9 cellular contexts compared by ENCODE assay signal in genomic region chr22:37501610-37502341, GRCh38. TPM values are rescaled to one million over a fixed set of nuclear protein-coding genes. Genes with fewer than 3 reads are reported as not detected.
DNase-seq lines count a peak whose midpoint lies in the region; ATAC-seq lines count a peak whose summit lies in the region.
"Had no signal": no experiment of that assay in that cellular context is flagged by ENCODE, and none has a peak within 500 bp of the region (broad histone marks: within the 10 kb centered on the region; RNA-seq: fewer than 3 reads in every experiment).

No MANE protein-coding gene starts in this region.

- no peaks in the 10 kb centered on the region for H3K9me2 ChIP-seq in Karpas-422 (replicated peaks; ENCODE audit: insufficient read depth, low read length)

- H3K4me2 ChIP-seq in Karpas-422 (ENCODE audit: low read depth, low read length, poor library complexity, severe bottlenecking), result no peak overlapping the region

- H3K9me3 Mint-ChIP-seq in CD4-positive, CD25-positive, alpha-beta regulatory T cell, result no peaks in the 10 kb centered on the region
- no peaks in the 10 kb centered on the region for H3K9me3 Mint-ChIP-seq in naive thymus-derived CD8-positive, alpha-beta T cell

- no peaks in the 10 kb centered on the region for H3K79me2 ChIP-seq in Karpas-422 (ENCODE audit: low read length)

- intact Hi-C loops in head of caudate nucleus (cut with DNase I), result no loop called here

- H3K4me1 Mint-ChIP-seq in CD4-positive, CD25-positive, alpha-beta regulatory T cell, result peaks cover 0 to 32% (median 7%) of the 10 kb centered on the region in 4 donors
- peaks cover 22 to 31% (median 28%) of the 10 kb centered on the region in 4 donors for H3K4me1 Mint-ChIP-seq in naive thymus-derived CD8-positive, alpha-beta T cell

- H3K27ac Mint-ChIP-seq in CD4-positive, CD25-positive, alpha-beta regulatory T cell, result peak overlapping the region; percentile 39 to 74 (median 51)
- peak overlapping the region in 7 of 10 donors; percentile 40 to 84 (median 69) for H3K27ac Mint-ChIP-seq in naive thymus-derived CD8-positive, alpha-beta T cell

- H3K36me3 Mint-ChIP-seq in CD4-positive, CD25-positive, alpha-beta regulatory T cell, result no peaks in the 10 kb centered on the region
- peaks cover 0 to 1% (median 0%) of the 10 kb centered on the region in 3 donors for H3K36me3 Mint-ChIP-seq in naive thymus-derived CD8-positive, alpha-beta T cell

- no peak for DNase-seq in CD4-positive, CD25-positive, alpha-beta regulatory T cell
- DNase-seq in NCI-H2196 treated with DMSO at 0.1 percent for 48 hours (lab: John Stamatoyannopoulos, UW; ENCODE audit: unreplicated experiment) (peak; percentile 59), epidermal melanocyte (ENCODE audit: insufficient read length, low spot score) (peak; percentile 66), D341Med (ENCODE audit: low spot score) (no peak), Karpas-422 (no peak), head of caudate nucleus (no peak)
- DNase-seq in naive thymus-derived CD8-positive, alpha-beta T cell, result no peak
- DNase-seq: activated CD4-positive, alpha-beta T cell treated with anti-CD3 and anti-CD28 coated beads for 4 hours had no signal

- no peak overlapping the region for H3K4me3 Mint-ChIP-seq in CD4-positive, CD25-positive, alpha-beta regulatory T cell
- H3K4me3 Mint-ChIP-seq in naive thymus-derived CD8-positive, alpha-beta T cell, result peak overlapping the region in 5 of 10 donors; percentile 10 to 56 (median 45)

- H3K4me3 ChIP-seq in CD4-positive, CD25-positive, alpha-beta regulatory T cell (ENCODE audit: low read depth, low read length), result no peak overlapping the region
- H3K4me3 ChIP-seq in Karpas-422 (ENCODE audit: low read length), result no peak overlapping the region

- no peak overlapping the region for H3K27ac ChIP-seq in CD4-positive, CD25-positive, alpha-beta regulatory T cell (ENCODE audit: insufficient read depth, low read length, poor library complexity, severe bottlenecking)
- H3K27ac ChIP-seq in Karpas-422 (ENCODE audit: low read length), result no peak overlapping the region

- no peaks in the 10 kb centered on the region for H3K36me3 ChIP-seq in CD4-positive, CD25-positive, alpha-beta regulatory T cell (ENCODE audit: control insufficient read depth, insufficient read depth, low read length)
- H3K36me3 ChIP-seq in Karpas-422 (ENCODE audit: insufficient read depth, low read length), result no peaks in the 10 kb centered on the region

- no peak overlapping the region for H3K9ac ChIP-seq in Karpas-422 (ENCODE audit: low read length)

- H3K27me3 Mint-ChIP-seq in CD4-positive, CD25-positive, alpha-beta regulatory T cell, result peaks cover 11% of the 10 kb centered on the region
- no peaks in the 10 kb centered on the region for H3K27me3 Mint-ChIP-seq in naive thymus-derived CD8-positive, alpha-beta T cell

- no peak overlapping the region for H2AFZ ChIP-seq in Karpas-422 (ENCODE audit: low read length)

- H3K9me3 ChIP-seq in CD4-positive, CD25-positive, alpha-beta regulatory T cell (ENCODE audit: control insufficient read depth in 2 of 2, low read length in 2 of 2), result no peaks in the 10 kb centered on the region
- no peaks in the 10 kb centered on the region for H3K9me3 ChIP-seq in Karpas-422 (ENCODE audit: low read length)

- no peak for ATAC-seq in CD4-positive, CD25-positive, alpha-beta regulatory T cell (ENCODE audit: low read depth in 2 of 2)
- no peak for ATAC-seq in naive thymus-derived CD8-positive, alpha-beta T cell
- no peak for ATAC-seq in GM19035 (IDR thresholded peaks at IDR 0.05; ENCODE audit: unreplicated experiment)

- peaks cover 9% of the 10 kb centered on the region; the same call in 1 of the 2 replicates for H4K20me1 ChIP-seq in Karpas-422 (ENCODE audit: insufficient read depth, low read depth, low read length)

- H3K4me1 ChIP-seq in CD4-positive, CD25-positive, alpha-beta regulatory T cell (ENCODE audit: control insufficient read depth, insufficient read depth, low read length, poor library complexity, severe bottlenecking), result peaks cover 4% of the 10 kb centered on the region
- H3K4me1 ChIP-seq in Karpas-422 (ENCODE audit: low read length), result peaks cover 51% of the 10 kb centered on the region

- POLR2A ChIA-PET in naive thymus-derived CD8-positive, alpha-beta T cell (lab: Charles Lee), result interaction anchor here (1.3 kb wide), 1 partner anchor 17 kb away, joined by 7 read pairs; no protein-coding TSS in a partner anchor

- H3K27me3 ChIP-seq in CD4-positive, CD25-positive, alpha-beta regulatory T cell (ENCODE audit: control insufficient read depth, insufficient read depth, low read length), result no peaks in the 10 kb centered on the region
- H3K27me3 ChIP-seq in Karpas-422 (ENCODE audit: low read length), result no peaks in the 10 kb centered on the region

RNA-seq across cellular contexts. Expression of gene MFNG, which starts 15.6 kb away (rescaled TPM):
- total RNA-seq in CD4-positive, CD25-positive, alpha-beta regulatory T cell, result 148 TPM
- 100 to 1,000 TPM; 323 to 340 (median 327) TPM for polyA plus RNA-seq in CD4-positive, CD25-positive, alpha-beta regulatory T cell
- total RNA-seq in naive thymus-derived CD8-positive, alpha-beta T cell, result 100 to 1,000 TPM; 233 to 235 TPM
- polyA plus RNA-seq in naive thymus-derived CD8-positive, alpha-beta T cell, result 100 to 1,000 TPM; 290 to 401 (median 329) TPM
- 91.1 and 105 TPM in 2 replicates for total RNA-seq in Karpas-422 (2014; rRNA removed; shearing (Covaris generic); ENCODE audit: low replicate concordance)

RNA-seq across cellular contexts. Expression of gene CARD10, which starts 17.4 kb away (rescaled TPM):
- total RNA-seq in CD4-positive, CD25-positive, alpha-beta regulatory T cell, result not detected
- polyA plus RNA-seq in CD4-positive, CD25-positive, alpha-beta regulatory T cell, result not detected
- total RNA-seq in naive thymus-derived CD8-positive, alpha-beta T cell, result 1 to 10 TPM; 1.2 to 1.4 TPM
- polyA plus RNA-seq in naive thymus-derived CD8-positive, alpha-beta T cell, result under 1 TPM in 1 of 3 donors, not detected in 2; 0.22 TPM
- not detected in 2 replicates for total RNA-seq in Karpas-422 (2014; rRNA removed; shearing (Covaris generic); ENCODE audit: low replicate concordance)

RNA-seq across cellular contexts. Expression of gene CDC42EP1, which starts 58.5 kb away (rescaled TPM):
- not detected for total RNA-seq in CD4-positive, CD25-positive, alpha-beta regulatory T cell
- polyA plus RNA-seq in CD4-positive, CD25-positive, alpha-beta regulatory T cell, result not detected
- not detected for total RNA-seq in naive thymus-derived CD8-positive, alpha-beta T cell
- polyA plus RNA-seq in naive thymus-derived CD8-positive, alpha-beta T cell, result not detected
- not detected in 2 replicates for total RNA-seq in Karpas-422 (2014; rRNA removed; shearing (Covaris generic); ENCODE audit: low replicate concordance)

Comparison
In these comparisons a context has a peak if more than half of its experiments do, and no peak if none do; other contexts are left out.
1. DNase-seq: peak in NCI-H2196 treated with DMSO at 0.1 percent for 48 hours (single experiment) and epidermal melanocyte (single experiment); none in CD4-positive, CD25-positive, alpha-beta regulatory T cell (0 of 3), naive thymus-derived CD8-positive, alpha-beta T cell (0 of 10), D341Med (single experiment), Karpas-422 (single experiment) and head of caudate nucleus (0 of 42).